11 cellular contexts compared by ENCODE assay signal in the genomic region with DNA sequence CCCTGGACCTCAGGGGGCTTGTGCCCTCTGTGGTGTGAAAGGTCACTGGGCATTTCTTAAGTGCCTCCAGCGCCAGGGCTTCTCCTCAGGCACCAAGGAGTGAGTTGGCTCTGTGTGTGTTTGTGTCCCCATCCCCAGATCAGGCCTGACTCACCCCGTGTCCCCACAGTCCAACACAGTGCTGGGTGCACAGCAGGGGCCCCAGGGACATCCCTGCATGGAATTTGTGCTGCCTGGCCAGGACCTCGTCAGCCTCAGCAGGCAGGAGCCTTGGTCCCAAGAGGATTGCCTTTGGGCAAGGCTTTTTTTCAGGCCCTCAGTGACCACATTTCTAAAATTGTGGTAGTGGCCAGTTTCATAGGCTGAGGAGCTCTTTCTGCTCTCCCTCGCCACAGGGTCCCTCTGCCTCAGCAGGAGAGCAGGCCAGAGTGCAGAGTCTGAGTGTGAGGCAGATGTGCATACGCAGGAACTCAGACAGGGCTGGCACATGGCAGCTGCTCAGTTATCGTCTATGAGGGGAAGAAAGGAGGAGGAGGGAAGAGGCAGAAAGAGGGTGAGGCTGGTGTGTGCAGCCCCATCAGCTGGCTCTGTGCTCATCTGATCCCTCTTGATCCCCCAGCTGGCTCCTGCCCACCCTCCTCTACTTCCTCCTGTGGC.
A peak's percentile ranks its signal among the peaks of the same experiment; 100 is the strongest.
DNase-seq lines count a peak whose midpoint lies in the region; ATAC-seq and TF ChIP-seq lines count a peak whose summit lies in the region.
"Had no signal": no experiment of that assay in that cellular context is flagged by ENCODE, and none has a peak within 500 bp of the region (broad histone marks: within the 10 kb centered on the region; RNA-seq: fewer than 3 reads in every experiment).

No MANE protein-coding gene starts in this region.

- ATAC-seq in left ventricle myocardium superior (peak; percentile 14), right cardiac atrium (no peak), GM18858 (IDR thresholded peaks at IDR 0.05; ENCODE audit: unreplicated experiment) (no peak)
- ATAC-seq in central memory CD8-positive, alpha-beta T cell (replicated peaks; ENCODE audit: extremely low read depth, poor library complexity, severe bottlenecking) = peak; percentile 50

- H3K27ac ChIP-seq in right cardiac atrium (ENCODE audit: low read length) = no peak overlapping the region
- H3K27ac ChIP-seq in brain microvascular endothelial cell = no peak overlapping the region
- H3K27ac ChIP-seq: ascending aorta had no signal

- H3K27me3 Mint-ChIP-seq in central memory CD8-positive, alpha-beta T cell = no peaks in the 10 kb centered on the region
- no peaks in the 10 kb centered on the region for H3K27me3 Mint-ChIP-seq in activated T-cell treated with anti-CD3 and anti-CD28 coated beads, Interleukin-2, amount 50 U/mL, for 24 hours

- H3K36me3 Mint-ChIP-seq in central memory CD8-positive, alpha-beta T cell (ENCODE audit: insufficient read depth) = peaks cover 3% of the 10 kb centered on the region
- no peaks in the 10 kb centered on the region for H3K36me3 Mint-ChIP-seq in activated T-cell treated with anti-CD3 and anti-CD28 coated beads, Interleukin-2, amount 50 U/mL, for 24 hours (ENCODE audit: low read depth)

- H3K9me3 Mint-ChIP-seq in central memory CD8-positive, alpha-beta T cell = no peaks in the 10 kb centered on the region
- H3K9me3 Mint-ChIP-seq in activated T-cell treated with anti-CD3 and anti-CD28 coated beads, Interleukin-2, amount 50 U/mL, for 24 hours = no peaks in the 10 kb centered on the region

- no peaks in the 10 kb centered on the region for H3K9me3 ChIP-seq in right cardiac atrium (ENCODE audit: control insufficient read depth, low read length)
- H3K9me3 ChIP-seq: ascending aorta had no signal

- DNase-seq in left ventricle myocardium superior = no peak
- no peak for DNase-seq in right cardiac atrium
- DNase-seq in NCI-H524 treated with DMSO at 0.1 percent for 48 hours (lab: John Stamatoyannopoulos, UW) = peak; percentile 87
- DNase-seq in central memory CD8-positive, alpha-beta T cell (ENCODE audit: low spot score in 2 of 2) = no peak
- DNase-seq in activated T-cell treated with anti-CD3 and anti-CD28 coated beads, Interleukin-2, amount 50 U/mL, for 24 hours = no peak
- DNase-seq in brain microvascular endothelial cell = no peak
- DNase-seq in medulla oblongata (ENCODE audit: extremely low spot score) = no peak
- DNase-seq: NCI-H2081; stimulated activated CD4-positive, alpha-beta T cell treated with anti-CD3 and anti-CD28 coated beads, Interleukin-12 subunit alpha, Interleukin-12 subunit beta, amount 100 ng/mL, for 4 hours had no signal

- no peaks in the 10 kb centered on the region for H3K27me3 ChIP-seq in right cardiac atrium (ENCODE audit: control insufficient read depth, insufficient read depth)
- H3K27me3 ChIP-seq in brain microvascular endothelial cell (replicated peaks) = peaks cover 4% of the 10 kb centered on the region
- H3K27me3 ChIP-seq: ascending aorta had no signal

- H3K27ac Mint-ChIP-seq in central memory CD8-positive, alpha-beta T cell (ENCODE audit: low read depth) = peak overlapping the region; percentile 71
- H3K27ac Mint-ChIP-seq in activated T-cell treated with anti-CD3 and anti-CD28 coated beads, Interleukin-2, amount 50 U/mL, for 24 hours = no peak overlapping the region

- intact Hi-C loops in left ventricle myocardium superior (cut with micrococcal nuclease) = no loop called here
- intact Hi-C loops in right cardiac atrium (cut with DNase I) = no loop called here

- peak overlapping the region; percentile 67 for H3K4me3 Mint-ChIP-seq in central memory CD8-positive, alpha-beta T cell
- no peak overlapping the region for H3K4me3 Mint-ChIP-seq in activated T-cell treated with anti-CD3 and anti-CD28 coated beads, Interleukin-2, amount 50 U/mL, for 24 hours

- 63% methylated on average over 6 of the region's 6 CpGs for WGBS in right cardiac atrium

- H3K4me1 ChIP-seq in right cardiac atrium (ENCODE audit: control insufficient read depth, insufficient read depth, low read length) = peaks cover 2% of the 10 kb centered on the region

- peaks cover 73% of the 10 kb centered on the region for H3K4me1 Mint-ChIP-seq in central memory CD8-positive, alpha-beta T cell
- peaks cover 50% of the 10 kb centered on the region for H3K4me1 Mint-ChIP-seq in activated T-cell treated with anti-CD3 and anti-CD28 coated beads, Interleukin-2, amount 50 U/mL, for 24 hours (ENCODE audit: low read depth)

- H3K4me3 ChIP-seq in right cardiac atrium (ENCODE audit: low read length) (no peak overlapping the region), brain microvascular endothelial cell (ENCODE audit: low read depth, low read length) (no peak overlapping the region)
- H3K4me3 ChIP-seq: ascending aorta had no signal

- no peak for TF ChIP-seq CTCF in brain microvascular endothelial cell (IDR thresholded peaks at IDR 0.05; ENCODE audit: low read depth, low read length, missing control alignments)

- in situ Hi-C loops in brain microvascular endothelial cell (cut with HindIII; ENCODE audit: low pct_ligation_motif_present, low sequenced_read_pairs) = no loop called here

- no peaks in the 10 kb centered on the region for H3K36me3 ChIP-seq in brain microvascular endothelial cell (replicated peaks)
- H3K36me3 ChIP-seq: ascending aorta had no signal

Comparison
In these comparisons a context has a peak if more than half of its experiments do, and no peak if none do; other contexts are left out.
1. ATAC-seq: peak in left ventricle myocardium superior (single experiment) and central memory CD8-positive, alpha-beta T cell (single experiment); none in right cardiac atrium (0 of 2) and GM18858 (single experiment).